In the genomic region with DNA sequence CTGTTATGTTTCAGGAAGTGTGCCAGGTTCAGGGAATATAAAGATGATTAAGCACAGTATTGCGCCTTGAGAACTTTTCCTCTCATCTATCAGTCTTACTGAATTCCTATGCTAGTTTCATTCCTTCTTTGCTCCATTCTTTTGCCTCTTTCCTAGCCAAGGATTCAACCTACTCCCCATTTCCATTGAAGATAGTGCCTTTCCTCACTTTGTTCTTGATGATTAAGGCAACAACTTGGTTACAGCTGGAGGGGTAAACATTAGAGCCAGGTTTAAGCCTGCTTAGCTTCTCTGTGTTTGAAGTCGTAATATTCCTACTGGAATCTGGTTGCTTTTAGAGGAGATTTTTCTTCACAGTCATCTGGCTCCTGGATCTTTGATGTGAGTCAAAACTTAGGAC, we compare ENCODE assay signal across 24 cellular contexts.
"Had no signal": no experiment of that assay in that cellular context is flagged by ENCODE, and none has a peak within 500 bp of the region (broad histone marks: within the 10 kb centered on the region; RNA-seq: fewer than 3 reads in every experiment).

No MANE protein-coding gene starts in this region.

- H3K27ac Mint-ChIP-seq: dendritic cell treated with granulocyte-macrophage colony-stimulating factor and Interleukin-4, amounts not matched to agents 40 ng/mL and 50 ng/mL, for 4 days; stimulated activated naive CD8-positive, alpha-beta T cell treated with anti-CD3 and anti-CD28 coated beads, Interleukin-15, Interleukin-2, amounts not matched to agents 100 ng/mL and 50 ng/mL, for 24 hours; T-helper 17 cell had no signal

- H3K9me3 ChIP-seq: left lung, ovary, prostate gland, right atrium auricular region, tibial artery had no signal

- H3K27ac ChIP-seq: foreskin keratinocyte, left lung, ovary, prostate gland, right atrium auricular region, tibial artery had no signal

- H3K9me3 Mint-ChIP-seq: brain; dendritic cell treated with granulocyte-macrophage colony-stimulating factor and Interleukin-4, amounts not matched to agents 40 ng/mL and 50 ng/mL, for 4 days; natural killer cell; stimulated activated naive CD8-positive, alpha-beta T cell treated with anti-CD3 and anti-CD28 coated beads, Interleukin-15, Interleukin-2, amounts not matched to agents 100 ng/mL and 50 ng/mL, for 24 hours had no signal

- H3K36me3 Mint-ChIP-seq: natural killer cell had no signal

- H3K27me3 Mint-ChIP-seq: brain; dendritic cell treated with granulocyte-macrophage colony-stimulating factor and Interleukin-4, amounts not matched to agents 40 ng/mL and 50 ng/mL, for 4 days; stimulated activated naive CD8-positive, alpha-beta T cell treated with anti-CD3 and anti-CD28 coated beads, Interleukin-15, Interleukin-2, amounts not matched to agents 100 ng/mL and 50 ng/mL, for 24 hours; T-helper 17 cell had no signal

- H3K4me1 ChIP-seq: foreskin keratinocyte, left lung, prostate gland, right atrium auricular region, tibial artery had no signal

- H3K4me1 Mint-ChIP-seq: brain had no signal

- H3K4me3 Mint-ChIP-seq: brain; dendritic cell treated with granulocyte-macrophage colony-stimulating factor and Interleukin-4, amounts not matched to agents 40 ng/mL and 50 ng/mL, for 4 days; natural killer cell; stimulated activated naive CD8-positive, alpha-beta T cell treated with anti-CD3 and anti-CD28 coated beads, Interleukin-15, Interleukin-2, amounts not matched to agents 100 ng/mL and 50 ng/mL, for 24 hours; T-helper 17 cell had no signal

- DNase-seq: activated CD4-positive, alpha-beta T cell treated with anti-CD3 and anti-CD28 coated beads for 4 hours; activated CD4-positive, alpha-beta T cell treated with anti-CD3 and anti-CD28 coated beads, Interleukin-2, amount 50 U/mL, for 48 hours; activated CD4-positive, CD25-positive, alpha-beta regulatory T cell; activated CD8-positive, alpha-beta memory T cell treated with anti-CD3 and anti-CD28 coated beads, Interleukin-2, amount 50 U/mL, for 48 hours; activated effector memory CD4-positive, alpha-beta T cell treated with anti-CD3 and anti-CD28 coated beads, Interleukin-2, amount 50 U/mL, for 16 hours; activated naive CD4-positive, alpha-beta T cell treated with anti-CD3 and anti-CD28 coated beads, Interleukin-2, amount 50 U/mL, for 16 hours; activated T-cell treated with anti-CD3 and anti-CD28 coated beads, Interleukin-2, amount 50 U/mL, for 48 hours; aorta; caudate nucleus; effector CD8-positive, alpha-beta T cell; foreskin keratinocyte; left lung; natural killer cell; ovary; stimulated activated CD4-positive, alpha-beta T cell treated with anti-CD3 and anti-CD28 coated beads, Interleukin-12 subunit alpha, Interleukin-12 subunit beta, amount 100 ng/mL, for 4 hours; stimulated activated CD4-positive, alpha-beta T cell treated with anti-CD3 and anti-CD28 coated beads, Interleukin-4, amount 100 ng/mL, for 4 hours; T-helper 17 cell; tibial artery had no signal

- ATAC-seq: foreskin keratinocyte, left lung, natural killer cell, T-helper 17 cell had no signal

- H3K27me3 ChIP-seq: foreskin keratinocyte, left lung, ovary, right atrium auricular region, tibial artery had no signal

- H3K4me3 ChIP-seq: left lung, lung, ovary, prostate gland, right atrium auricular region, tibial artery had no signal

- H3K36me3 ChIP-seq: ovary, prostate gland had no signal
